ENCODE assay signal across 26 cellular contexts in genomic region chr7:47866120-47866519, GRCh38.
"Had no signal": no experiment of that assay in that cellular context is flagged by ENCODE, and none has a peak within 500 bp of the region (broad histone marks: within the 10 kb centered on the region; RNA-seq: fewer than 3 reads in every experiment).

No MANE protein-coding gene starts in this region.

- FAIRE-seq: kidney had no signal

- ATAC-seq: esophagus mucosa; gastrocnemius medialis; left lobe of liver; mucosa of descending colon; naive thymus-derived CD4-positive, alpha-beta T cell; right cardiac atrium; stimulated activated memory B cell treated with anti-CD40 and anti-IgM and Interleukin-4, amounts not matched to agents 10 μg/mL and 1 μg/mL and 100 μg/mL, for 72 hours; stimulated activated naive CD8-positive, alpha-beta T cell treated with anti-CD3 and anti-CD28 coated beads, Interleukin-15, Interleukin-2, amounts not matched to agents 100 U/mL and 50 U/mL, for 24 hours had no signal

- DNase-seq: dorsolateral prefrontal cortex; effector CD4-positive, alpha-beta T cell; foreskin fibroblast; gastrocnemius medialis; head of caudate nucleus; kidney; mesenchymal stem cell; mucosa of descending colon; naive thymus-derived CD4-positive, alpha-beta T cell; nucleus accumbens; right cardiac atrium; sigmoid colon; spleen; stimulated activated CD4-positive, alpha-beta T cell treated with anti-CD3 and anti-CD28 coated beads, Interleukin-4, amount 100 ng/mL, for 4 hours; stimulated activated naive CD8-positive, alpha-beta T cell treated with anti-CD3 and anti-CD28 coated beads, Interleukin-15, Interleukin-2, amounts not matched to agents 100 U/mL and 50 U/mL, for 24 hours; substantia nigra; testis; tibial artery had no signal

- H3K27me3 ChIP-seq: dorsolateral prefrontal cortex, gastrocnemius medialis, hepatocyte, sigmoid colon, spleen, testis, tibial artery, vagina had no signal

- H3K4me1 ChIP-seq: gastrocnemius medialis, prostate gland, sigmoid colon, spleen, testis, tibial artery, vagina had no signal

- H3K4me3 ChIP-seq: dorsolateral prefrontal cortex, gastrocnemius medialis, hepatocyte, mucosa of descending colon, prostate gland, sigmoid colon, skin epidermis, spleen, testis, tibial artery, vagina had no signal

- H3K9me3 ChIP-seq: gastrocnemius medialis, mucosa of descending colon, prostate gland, sigmoid colon, spleen, testis, tibial artery, vagina had no signal

- H3K36me3 ChIP-seq: gastrocnemius medialis, prostate gland, sigmoid colon, spleen, tibial artery, vagina had no signal

- H3K27ac ChIP-seq: dorsolateral prefrontal cortex, epithelial cell of prostate, gastrocnemius medialis, hepatocyte, prostate gland, sigmoid colon, skin epidermis, spleen, testis, tibial artery, vagina had no signal
